In the genomic region with DNA sequence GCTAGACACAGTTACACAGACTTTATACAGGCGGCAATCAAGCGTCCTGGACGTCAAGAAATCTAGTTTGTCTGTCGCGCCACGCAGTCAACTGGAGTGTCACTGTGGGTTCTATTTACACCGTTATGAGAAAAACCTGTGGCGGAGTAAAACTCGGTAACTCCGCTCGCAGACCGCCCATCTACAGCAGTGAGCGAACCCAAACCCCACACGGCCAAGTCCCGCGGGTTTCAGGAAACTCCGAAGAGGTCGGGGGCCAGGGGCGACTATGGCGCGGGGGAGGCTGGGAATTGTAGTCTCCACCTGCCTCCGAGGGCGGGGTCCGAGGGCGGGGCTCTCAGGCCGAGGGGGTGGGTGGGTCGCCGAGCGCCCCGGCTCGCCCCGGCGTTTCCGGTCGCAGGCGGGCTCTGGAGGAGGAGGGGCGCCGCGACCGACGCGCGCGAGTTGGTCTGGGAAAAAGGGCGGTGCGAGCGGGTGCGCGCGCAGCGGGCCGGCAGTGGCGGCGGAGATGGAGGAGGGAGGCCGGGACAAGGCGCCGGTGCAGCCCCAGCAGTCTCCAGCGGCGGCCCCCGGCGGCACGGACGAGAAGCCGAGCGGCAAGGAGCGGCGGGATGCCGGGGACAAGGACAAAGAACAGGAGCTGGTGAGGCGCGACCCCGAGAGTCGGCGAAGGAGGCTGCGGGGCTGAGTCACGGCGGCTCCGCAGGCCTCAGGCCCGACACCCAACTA, we compare ENCODE assay signal across 8 cellular contexts. TPM values are rescaled to one million over a fixed set of nuclear protein-coding genes. Genes with fewer than 3 reads are reported as not detected.
A peak's percentile ranks its signal among the peaks of the same experiment; 100 is the strongest.
DNase-seq lines count a peak whose midpoint lies in the region; ATAC-seq and TF ChIP-seq lines count a peak whose summit lies in the region.

PSMD2 (plus strand) TSS at position 483 of the 729 bp plus-strand sequence; CDS start at position 509, 26 bp downstream.

- no peak for TF ChIP-seq RAD21 in SK-N-SH (IDR thresholded peaks at IDR 0.05; ENCODE audit: low read length)

- POLR2A ChIA-PET in GM10248 (lab: Yijun Ruan, JAX) (no interaction called here), SK-N-SH (lab: Yijun Ruan, JAX) (no interaction called here)

- H3K9me2 ChIP-seq in SK-N-SH = no peaks in the 10 kb centered on the region

- no peak for TF ChIP-seq CTCF in GM10248 (IDR thresholded peaks at IDR 0.05; ENCODE audit: control extremely low read depth, extremely low read depth, low read depth, missing control alignments)
- TF ChIP-seq CTCF in SK-N-SH (IDR thresholded peaks at IDR 0.05) = no peak

- H3K27me3 ChIP-seq in SK-N-SH (ENCODE audit: insufficient read depth) = no peaks in the 10 kb centered on the region; the same call in 1 of the 2 replicates

- 1% methylated on average over 20 of the region's 78 CpGs for WGBS in SK-N-SH (ENCODE audit: low lambda C conversion rate)

- no peaks in the 10 kb centered on the region for H3K9me3 ChIP-seq in SK-N-SH

- peak within 1 kb of the TSS; percentile 91 for H3K4me2 ChIP-seq in SK-N-SH

- H3K79me2 ChIP-seq in SK-N-SH (ENCODE audit: insufficient read depth) = peaks cover 49% of the 10 kb centered on the region

- peaks cover 18% of the 10 kb centered on the region for H4K20me1 ChIP-seq in SK-N-SH (ENCODE audit: insufficient read depth)

- H3K4me3 ChIP-seq in SK-N-SH (ENCODE audit: low read depth in 2 of 2, low read length in 1 of 2) = peak within 1 kb of the TSS; percentile 94 to 96

- CTCF ChIA-PET in GM10248 (lab: Yijun Ruan, JAX) = interaction anchor here (0.8 to 1.3 kb wide), 3 partner anchors 9 to 215 kb away, joined by 3 read pairs; no protein-coding TSS in a partner anchor
- CTCF ChIA-PET in SK-N-SH (lab: Yijun Ruan, JAX) = interaction anchor here (1.0 to 1.6 kb wide), 3 partner anchors 10 to 55 kb away, joined by 3 to 6 read pairs (median 4); partner anchors contain the start of gene EEF1AKMT4

- DNase-seq in GM10248 (ENCODE audit: extremely low spot score) (peak; percentile 99), NCI-H1092 (lab: John Stamatoyannopoulos, UW) (peak; percentile 97), SK-N-SH (peak; percentile 99), germinal center (ENCODE audit: low spot score) (peak; percentile 98), non-pigmented ciliary epithelial cell (ENCODE audit: low read depth) (peak; percentile 67), substantia nigra (lab: John Stamatoyannopoulos, UW) (peak; percentile 76 to 99 (median 95))
- DNase-seq in activated naive CD4-positive, alpha-beta T cell treated with anti-CD3 and anti-CD28 coated beads, Interleukin-2, amount 50 U/mL, for 16 hours = peak; percentile 99

- H3F3A ChIP-seq in SK-N-SH (replicated peaks; ENCODE audit: insufficient read depth) = peaks cover 22% of the 10 kb centered on the region

- TF ChIP-seq EP300 in SK-N-SH (IDR thresholded peaks at IDR 0.05; ENCODE audit: borderline replicate concordance in 1 of 2, low read depth in 1 of 2, low read length in 1 of 2) = no peak

- peaks cover 36 to 38% of the 10 kb centered on the region in 2 experiments for H3K36me3 ChIP-seq in SK-N-SH (replicated peaks in 1 of 2; ENCODE audit: control insufficient read depth in 1 of 2, insufficient read depth in 2 of 2, low read length in 1 of 2)

- peaks cover 9 to 10% of the 10 kb centered on the region in 2 experiments; a peak in 3 of 4 replicates for H3K4me1 ChIP-seq in SK-N-SH (ENCODE audit: control insufficient read depth in 1 of 2, insufficient read depth in 2 of 2, low read depth in 1 of 2, low read length in 1 of 2)

- H3K27ac ChIP-seq in SK-N-SH (ENCODE audit: low read depth in 2 of 2, low read length in 1 of 2) (peak within 1 kb of the TSS; percentile 78 to 87), substantia nigra (ENCODE audit: low read depth, low read length, poor library complexity, severe bottlenecking) (peak within 1 kb of the TSS; percentile 75)

- H3K9ac ChIP-seq in SK-N-SH = peak within 1 kb of the TSS; percentile 94

- peak within 1 kb of the TSS; percentile 99 for H2AFZ ChIP-seq in SK-N-SH (ENCODE audit: low read depth)

- ATAC-seq in HG02610 (IDR thresholded peaks at IDR 0.05; ENCODE audit: unreplicated experiment) = peak; percentile 95

TF ChIP-seq in SK-N-SH, 30 proteins besides CTCF, POLR2A, EP300 and RAD21:
- TF ChIP-seq FOSL2 (IDR thresholded peaks at IDR 0.05; ENCODE audit: borderline replicate concordance, low read depth) = no peak
- peak; percentile 60 for TF ChIP-seq MAX (IDR thresholded peaks at IDR 0.05; ENCODE audit: low read depth)
- TF ChIP-seq NRF1 (IDR thresholded peaks at IDR 0.05; ENCODE audit: low read depth, low read length) = peak; percentile 67
- peak; percentile 67; the same call in 1 of the 2 replicates for TF ChIP-seq RCOR1 (IDR thresholded peaks at IDR 0.05; ENCODE audit: low read length)
- peak; percentile 45; the same call in 1 of the 2 replicates for TF ChIP-seq MXI1 (IDR thresholded peaks at IDR 0.05; ENCODE audit: low read depth, low read length)
- no peak for TF ChIP-seq JUND (IDR thresholded peaks at IDR 0.05)
- peak; percentile 69 for TF ChIP-seq GABPA (IDR thresholded peaks at IDR 0.05; ENCODE audit: low read depth)
- peak; percentile 98 for TF ChIP-seq ZBTB33 (IDR thresholded peaks at IDR 0.05; ENCODE audit: borderline replicate concordance, low read depth)
- no peak for TF ChIP-seq RFX5 (IDR thresholded peaks at IDR 0.05; ENCODE audit: low read length)
- peak; percentile 76 for TF ChIP-seq YY1 (IDR thresholded peaks at IDR 0.05; ENCODE audit: low read depth)
- no peak for TF ChIP-seq SMC3 (IDR thresholded peaks at IDR 0.05; ENCODE audit: low read depth, low read length)
- TF ChIP-seq POLR2AphosphoS5 (IDR thresholded peaks at IDR 0.05; ENCODE audit: low read depth, low read length) = peak; percentile 96
- peak; percentile 85 for TF ChIP-seq SIN3A (IDR thresholded peaks at IDR 0.05; ENCODE audit: borderline replicate concordance, low read depth, low read length)
- no peak for TF ChIP-seq EZH2phosphoT487 (IDR thresholded peaks at IDR 0.05; ENCODE audit: borderline replicate concordance, low read depth)
- TF ChIP-seq TAF1 (IDR thresholded peaks at IDR 0.05; ENCODE audit: borderline replicate concordance, low read depth, low read length) = peak; percentile 85
- TF ChIP-seq TCF12 (IDR thresholded peaks at IDR 0.05) = peak; percentile 21; the same call in 1 of the 2 replicates
- TF ChIP-seq CHD2 (IDR thresholded peaks at IDR 0.05; ENCODE audit: low read length, partially characterized antibody) = peak; percentile 99
- TF ChIP-seq, protein P1, sequence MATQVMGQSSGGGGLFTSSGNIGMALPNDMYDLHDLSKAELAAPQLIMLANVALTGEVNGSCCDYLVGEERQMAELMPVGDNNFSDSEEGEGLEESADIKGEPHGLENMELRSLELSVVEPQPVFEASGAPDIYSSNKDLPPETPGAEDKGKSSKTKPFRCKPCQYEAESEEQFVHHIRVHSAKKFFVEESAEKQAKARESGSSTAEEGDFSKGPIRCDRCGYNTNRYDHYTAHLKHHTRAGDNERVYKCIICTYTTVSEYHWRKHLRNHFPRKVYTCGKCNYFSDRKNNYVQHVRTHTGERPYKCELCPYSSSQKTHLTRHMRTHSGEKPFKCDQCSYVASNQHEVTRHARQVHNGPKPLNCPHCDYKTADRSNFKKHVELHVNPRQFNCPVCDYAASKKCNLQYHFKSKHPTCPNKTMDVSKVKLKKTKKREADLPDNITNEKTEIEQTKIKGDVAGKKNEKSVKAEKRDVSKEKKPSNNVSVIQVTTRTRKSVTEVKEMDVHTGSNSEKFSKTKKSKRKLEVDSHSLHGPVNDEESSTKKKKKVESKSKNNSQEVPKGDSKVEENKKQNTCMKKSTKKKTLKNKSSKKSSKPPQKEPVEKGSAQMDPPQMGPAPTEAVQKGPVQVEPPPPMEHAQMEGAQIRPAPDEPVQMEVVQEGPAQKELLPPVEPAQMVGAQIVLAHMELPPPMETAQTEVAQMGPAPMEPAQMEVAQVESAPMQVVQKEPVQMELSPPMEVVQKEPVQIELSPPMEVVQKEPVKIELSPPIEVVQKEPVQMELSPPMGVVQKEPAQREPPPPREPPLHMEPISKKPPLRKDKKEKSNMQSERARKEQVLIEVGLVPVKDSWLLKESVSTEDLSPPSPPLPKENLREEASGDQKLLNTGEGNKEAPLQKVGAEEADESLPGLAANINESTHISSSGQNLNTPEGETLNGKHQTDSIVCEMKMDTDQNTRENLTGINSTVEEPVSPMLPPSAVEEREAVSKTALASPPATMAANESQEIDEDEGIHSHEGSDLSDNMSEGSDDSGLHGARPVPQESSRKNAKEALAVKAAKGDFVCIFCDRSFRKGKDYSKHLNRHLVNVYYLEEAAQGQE (IDR thresholded peaks at IDR 0.05; ENCODE audit: low read depth, low read length) = peak; percentile 15
- peak; percentile 71 for TF ChIP-seq ELF1 (IDR thresholded peaks at IDR 0.05)

RNA-seq across cellular contexts. Expression of gene PSMD2, which starts in this region (rescaled TPM):
- 328 and 382 TPM in 2 replicates for polyA plus RNA-seq in SK-N-SH (2012; rRNA removed)
- polyA plus RNA-seq in SK-N-SH (2012; cell fraction: cytosol; rRNA removed) = 208 and 302 TPM in 2 replicates
- 224 and 445 TPM in 2 replicates for polyA plus RNA-seq in SK-N-SH (2012; cell fraction: nucleus; rRNA removed)

Comparison
In these comparisons a context has a peak if more than half of its experiments do, and no peak if none do; other contexts are left out.
1. Peak in every context shown above with its lines: DNase-seq, ATAC-seq, H3K4me3 ChIP-seq and H3K27ac ChIP-seq.